Comparison of ENCODE assay signal across 9 cellular contexts in genomic region chr16:57694556-57695377, GRCh38. TPM values are rescaled to one million over a fixed set of nuclear protein-coding genes. Genes with fewer than 3 reads are reported as not detected.
A peak's percentile ranks its signal among the peaks of the same experiment; 100 is the strongest.
DNase-seq lines count a peak whose midpoint lies in the region; ATAC-seq and TF ChIP-seq lines count a peak whose summit lies in the region.
"Had no signal": no experiment of that assay in that cellular context is flagged by ENCODE, and none has a peak within 500 bp of the region (broad histone marks: within the 10 kb centered on the region; RNA-seq: fewer than 3 reads in every experiment).

Gene DRC7 (plus strand): TSS chr16:57694806. CDS start chr16:57697950, 3,144 bp downstream.

- peak within 1 kb of the TSS; percentile 12 for H3K4me3 Mint-ChIP-seq in Calu3 (ENCODE audit: low read depth, unreplicated experiment)
- H3K4me3 Mint-ChIP-seq in activated T-cell treated with anti-CD3 and anti-CD28 coated beads, Interleukin-2, amount 50 U/mL, for 4 hours: peak within 1 kb of the TSS; percentile 53

- no peaks in the 10 kb centered on the region for H3K36me3 Mint-ChIP-seq in Calu3 (ENCODE audit: insufficient read depth, unreplicated experiment)
- H3K36me3 Mint-ChIP-seq in activated T-cell treated with anti-CD3 and anti-CD28 coated beads, Interleukin-2, amount 50 U/mL, for 4 hours (ENCODE audit: insufficient read depth): no peaks in the 10 kb centered on the region

- BruUV-seq in Calu3 (replicated peaks; lab: Mats Ljungman, UMichigan): no TSS peak

- H3K36me3 ChIP-seq in H7 (replicated peaks; ENCODE audit: control insufficient read depth, insufficient read depth, low read length): no peaks in the 10 kb centered on the region
- peaks cover 8% of the 10 kb centered on the region for H3K36me3 ChIP-seq in neutrophil

- H3K9me3 Mint-ChIP-seq in Calu3 (ENCODE audit: low read depth, unreplicated experiment): no peaks in the 10 kb centered on the region
- H3K9me3 Mint-ChIP-seq in activated T-cell treated with anti-CD3 and anti-CD28 coated beads, Interleukin-2, amount 50 U/mL, for 4 hours: no peaks in the 10 kb centered on the region

- H3K4me1 ChIP-seq in neutrophil (ENCODE audit: control insufficient read depth in 1 of 2, insufficient read depth in 1 of 2, low read depth in 1 of 2, low read length in 1 of 2): peaks cover 57 to 59% of the 10 kb centered on the region in 2 experiments

- H3K4me3 ChIP-seq in H7 (ENCODE audit: insufficient read depth, low read depth, low read length) (no peak within 1 kb of the TSS), neutrophil (ENCODE audit: low read depth in 1 of 2, low read length in 1 of 2) (peak within 1 kb of the TSS; percentile 50 to 56)

- H3K27me3 Mint-ChIP-seq in Calu3 (ENCODE audit: unreplicated experiment): peaks cover 14% of the 10 kb centered on the region
- H3K27me3 Mint-ChIP-seq in activated T-cell treated with anti-CD3 and anti-CD28 coated beads, Interleukin-2, amount 50 U/mL, for 4 hours (ENCODE audit: low read depth): no peaks in the 10 kb centered on the region

- CTCF ChIA-PET in Calu3 (lab: Charles Lee): interaction anchor here (0.7 kb wide), 1 partner anchor 10 kb away, joined by 4 read pairs; no protein-coding TSS in a partner anchor

- TF ChIP-seq CTCF in Calu3 (IDR thresholded peaks at IDR 0.05; ENCODE audit: unreplicated experiment): no peak
- TF ChIP-seq CTCF in neutrophil (IDR thresholded peaks at IDR 0.05): no peak

- H3K4me1 Mint-ChIP-seq in Calu3 (ENCODE audit: low read depth, unreplicated experiment): no peaks in the 10 kb centered on the region
- H3K4me1 Mint-ChIP-seq in activated T-cell treated with anti-CD3 and anti-CD28 coated beads, Interleukin-2, amount 50 U/mL, for 4 hours (ENCODE audit: low read depth): peaks cover 14% of the 10 kb centered on the region

- DNase-seq in Calu3: peak; percentile 68
- DNase-seq in H7: peak; percentile 94
- DNase-seq in NCI-H345 treated with DMSO at 0.1 percent for 48 hours (lab: John Stamatoyannopoulos, UW; ENCODE audit: unreplicated experiment): peak; percentile 38
- no peak for DNase-seq in activated T-cell treated with anti-CD3 and anti-CD28 coated beads, Interleukin-2, amount 50 U/mL, for 4 hours
- peak; percentile 34 for DNase-seq in glomerular endothelial cell (ENCODE audit: extremely low read depth, low read depth, low spot score)

- peak in 1 of 2 donors; percentile 50 for ATAC-seq in activated T-cell treated with anti-CD3 and anti-CD28 coated beads, Interleukin-2, amount 50 U/mL, for 4 hours
- ATAC-seq in HG03469 (IDR thresholded peaks at IDR 0.05; ENCODE audit: unreplicated experiment) (no peak), GM18870 (IDR thresholded peaks at IDR 0.05; ENCODE audit: unreplicated experiment) (no peak)

- no peaks in the 10 kb centered on the region for H3K9me3 ChIP-seq in neutrophil

- intact Hi-C loops in Calu3 (cut with micrococcal nuclease; ENCODE audit: unreplicated experiment): no loop called here

- H3K27ac ChIP-seq in neutrophil: peak within 1 kb of the TSS; percentile 96

- no peaks in the 10 kb centered on the region for H3K27me3 ChIP-seq in H7 (ENCODE audit: control insufficient read depth, insufficient read depth, low read length)
- no peaks in the 10 kb centered on the region for H3K27me3 ChIP-seq in neutrophil

- H3K27ac Mint-ChIP-seq in Calu3 (ENCODE audit: unreplicated experiment): no peak within 1 kb of the TSS

RNA-seq across cellular contexts. Expression of gene DRC7, which starts in this region (rescaled TPM):
- total RNA-seq in Calu3 (2022) (not detected in 2 replicates), glomerular endothelial cell (0.05 TPM in 1 of 2 replicates, not detected in the other)
- total RNA-seq in H7 (2014; rRNA removed; shearing (Covaris generic)): 0.03 TPM in 1 of 2 replicates, not detected in the other
- not detected for total RNA-seq in activated T-cell treated with anti-CD3 and anti-CD28 coated beads, Interleukin-2, amount 50 U/mL, for 4 hours
- total RNA-seq: skeletal muscle tissue had no signal

Comparison
In these comparisons a context has a peak if more than half of its experiments do, and no peak if none do; other contexts are left out.
1. Peak in DNase-seq in Calu3; RNA of the gene not detected or under 1 TPM.
2. Peak in DNase-seq in H7; RNA of the gene not detected or under 1 TPM.
3. Peak in DNase-seq in glomerular endothelial cell; RNA of the gene not detected or under 1 TPM.